In genomic region chr1:53799141-53799540, GRCh38 we compare ENCODE assay signal across 21 cellular contexts.
"Had no signal": no experiment of that assay in that cellular context is flagged by ENCODE, and none has a peak within 500 bp of the region (broad histone marks: within the 10 kb centered on the region; RNA-seq: fewer than 3 reads in every experiment).

No MANE protein-coding gene starts in this region.

- H3K4me3 ChIP-seq: lung, mucosa of descending colon, pancreas, thyroid gland, uterus had no signal

- H3K9me3 ChIP-seq: mucosa of descending colon, pancreas, thyroid gland, uterus had no signal

- DNase-seq: activated CD4-positive, alpha-beta T cell treated with anti-CD3 and anti-CD28 coated beads for 48 hours; activated CD8-positive, alpha-beta T cell treated with anti-CD3 and anti-CD28 coated beads for 36 hours; activated gamma-delta T cell; activated T-cell treated with anti-CD3 and anti-CD28 coated beads, Interleukin-2, amount 50 U/mL, for 72 hours; amygdala; cortex of kidney; effector memory CD8-positive, alpha-beta T cell; left colon; mucosa of descending colon; naive thymus-derived CD4-positive, alpha-beta T cell; pancreas; stimulated activated CD4-positive, alpha-beta T cell treated with anti-CD3 and anti-CD28 coated beads, Interleukin-2, amount 100 ng/mL, for 48 hours; stimulated activated naive B cell treated with anti-CD40 and anti-IgM and Interleukin-4, amounts not matched to agents 10 μg/mL and 1 μg/mL and 100 μg/mL, for 72 hours; T-helper 2 cell; thyroid gland; uterus had no signal

- H3K4me1 ChIP-seq: pancreas, thyroid gland, uterus had no signal

- FAIRE-seq: islet of Langerhans, pancreas had no signal

- H3K27me3 ChIP-seq: pancreas, thyroid gland, uterus had no signal

- ATAC-seq: activated CD8-positive, alpha-beta T cell treated with anti-CD3 and anti-CD28 coated beads for 36 hours; activated naive CD4-positive, alpha-beta T cell treated with anti-CD3 and anti-CD28 coated beads, Interleukin-2, amount 50 U/mL, for 72 hours; activated T-cell treated with anti-CD3 and anti-CD28 coated beads, Interleukin-2, amount 50 U/mL, for 72 hours; effector memory CD8-positive, alpha-beta T cell; left colon; mucosa of descending colon; naive thymus-derived CD4-positive, alpha-beta T cell; pancreas; stimulated activated naive B cell treated with anti-CD40 and anti-IgM and Interleukin-4, amounts not matched to agents 10 μg/mL and 1 μg/mL and 100 μg/mL, for 72 hours; WTC11 had no signal

- H3K27ac ChIP-seq: epithelial cell of prostate, pancreas, thyroid gland, uterus had no signal

- H3K36me3 ChIP-seq: uterus had no signal
